Comparison of ENCODE assay signal across 11 cellular contexts in the genomic region with DNA sequence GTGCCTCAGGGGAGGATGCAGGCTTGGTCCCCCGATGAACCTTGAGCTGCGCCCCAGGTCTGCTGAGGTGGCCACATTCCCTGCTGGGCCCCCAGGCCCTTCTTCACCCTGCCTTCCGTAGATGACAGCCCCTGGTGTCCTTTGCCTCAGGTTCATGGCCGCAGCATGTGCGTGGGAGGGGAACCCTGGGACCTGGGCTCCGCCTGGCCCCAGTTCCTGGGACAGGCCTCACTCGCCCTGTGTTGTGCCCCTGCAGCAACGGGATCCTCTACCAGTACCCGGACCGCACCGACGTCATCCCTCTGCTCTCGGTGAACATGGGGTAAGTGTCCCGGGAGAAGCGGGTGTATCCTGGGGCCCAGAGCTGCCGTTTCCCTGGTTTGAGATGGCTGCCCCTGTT. TPM values are rescaled to one million over a fixed set of nuclear protein-coding genes. Genes with fewer than 3 reads are reported as not detected.
"Had no signal": no experiment of that assay in that cellular context is flagged by ENCODE, and none has a peak within 500 bp of the region (broad histone marks: within the 10 kb centered on the region; RNA-seq: fewer than 3 reads in every experiment).

No MANE protein-coding gene starts in this region.

- H3K9me3 ChIP-seq: HAP-1 had no signal

- H3K4me3 Mint-ChIP-seq: HFFc6, IgD-negative memory B cell had no signal

- ATAC-seq: HCT116, HepG2 had no signal

- H3K4me1 Mint-ChIP-seq: IgD-negative memory B cell had no signal

- H3K9me3 Mint-ChIP-seq: HFFc6, IgD-negative memory B cell had no signal

- H3K27ac ChIP-seq: GM23248, HL-60 had no signal

- H3K9ac ChIP-seq: GM23248 had no signal

- H3K27ac Mint-ChIP-seq: HFFc6, IgD-negative memory B cell had no signal

- H2AFZ ChIP-seq: GM23248 had no signal

- DNase-seq: GM23248, GOT3, HFFc6, KG1 had no signal

- H3K36me3 Mint-ChIP-seq: IgD-negative memory B cell had no signal

- H3K27me3 Mint-ChIP-seq: IgD-negative memory B cell had no signal

- H3K4me1 ChIP-seq: HAP-1 had no signal

- FAIRE-seq: HepG2 had no signal

- H3K4me3 ChIP-seq: GM23248, HAP-1 had no signal

RNA-seq across cellular contexts. Expression of gene SLC25A34, which starts 5.1 kb away (rescaled TPM):
- polyA plus RNA-seq: IgD-negative memory B cell had no signal

RNA-seq across cellular contexts. Expression of gene TMEM82, which starts 11.4 kb away (rescaled TPM):
- total RNA-seq: GM23248, H4, HFFc6, HT1080 had no signal
- polyA plus RNA-seq: GM23248, IgD-negative memory B cell had no signal

RNA-seq across cellular contexts. Expression of gene FBLIM1, which starts 27.7 kb away (rescaled TPM):
- polyA plus RNA-seq: IgD-negative memory B cell had no signal
